Comparison of ENCODE assay signal across 1 cellular context in genomic region chr1:161201828-161202712, GRCh38.
TF ChIP-seq lines count a peak whose summit lies in the region.

TSS of gene NDUFS2 (plus strand) at chr1:161202367. CDS start at chr1:161202386, 19 bp downstream.

TF ChIP-seq in K562, 482 proteins besides CTCF, POLR2A, EP300 and RAD21 (continued from another document and continues in another):
- TF ChIP-seq BRF2 (IDR thresholded peaks at IDR 0.05; ENCODE audit: borderline replicate concordance, insufficient read depth, insufficient read length) = no peak
- 0 out of 2 replicates have a peak, but pooled peaks have one; percentile 39 for TF ChIP-seq ZNF584 (CRISPR knock-in tag; IDR thresholded peaks at IDR 0.05; ENCODE audit: low read depth)
- no peak for TF ChIP-seq ZNF232 (CRISPR knock-in tag; IDR thresholded peaks at IDR 0.05)
- TF ChIP-seq TSHZ1 (CRISPR knock-in tag; IDR thresholded peaks at IDR 0.05) = no peak
- 0 out of 2 replicates have a peak, but pooled peaks have one; percentile 52 for TF ChIP-seq NR2F6 (CRISPR knock-in tag; IDR thresholded peaks at IDR 0.05)
- TF ChIP-seq ZNF511 (CRISPR knock-in tag; IDR thresholded peaks at IDR 0.05) = peak; percentile 49
- TF ChIP-seq RB1 (IDR thresholded peaks at IDR 0.05; ENCODE audit: low read depth) = no peak
- peak; percentile 30; the same call in 1 of the 2 replicates for TF ChIP-seq SMARCE1 (IDR thresholded peaks at IDR 0.05)
- peak; percentile 51; the same call in 1 of the 2 replicates for TF ChIP-seq TOE1 (IDR thresholded peaks at IDR 0.05; ENCODE audit: borderline replicate concordance)
- TF ChIP-seq TOE1 (CRISPR knock-in tag; IDR thresholded peaks at IDR 0.05; ENCODE audit: borderline replicate concordance, low read depth) = no peak
- TF ChIP-seq POLR2AphosphoS2 (IDR thresholded peaks at IDR 0.05; ENCODE audit: low read length) = no peak
- no peak for TF ChIP-seq CBFB (CRISPR knock-in tag; IDR thresholded peaks at IDR 0.05)
- TF ChIP-seq ZNF785 (CRISPR knock-in tag; IDR thresholded peaks at IDR 0.05) = no peak
- TF ChIP-seq FOXJ2 (tag; IDR thresholded peaks at IDR 0.05) = peak; percentile 50; the same call in 1 of the 2 replicates
- TF ChIP-seq STAT5B (CRISPR knock-in tag; IDR thresholded peaks at IDR 0.05) = no peak
- no peak for TF ChIP-seq SNAPC5 (CRISPR knock-in tag; IDR thresholded peaks at IDR 0.05)
- TF ChIP-seq HCFC1 (IDR thresholded peaks at IDR 0.05; ENCODE audit: low read depth, low read length) = peak; percentile 96
- TF ChIP-seq PATZ1 (CRISPR knock-in tag; IDR thresholded peaks at IDR 0.05; ENCODE audit: borderline replicate concordance) = no peak
- peak; percentile 83; the same call in 1 of the 2 replicates for TF ChIP-seq PHF21A (IDR thresholded peaks at IDR 0.05; ENCODE audit: borderline replicate concordance, low read depth)
- no peak for TF ChIP-seq ZNF398 (CRISPR knock-in tag; IDR thresholded peaks at IDR 0.05)
- no peak for TF ChIP-seq HMGXB4 (CRISPR knock-in tag; IDR thresholded peaks at IDR 0.05)
- peak; percentile 79; the same call in 1 of the 2 replicates for TF ChIP-seq ARID4B (CRISPR knock-in tag; IDR thresholded peaks at IDR 0.05)
- TF ChIP-seq ZNF384 (IDR thresholded peaks at IDR 0.05; ENCODE audit: low read depth, low read length) = no peak
- 0 out of 2 replicates have a peak, but pooled peaks have one; percentile 22 for TF ChIP-seq XRCC5 (IDR thresholded peaks at IDR 0.05; ENCODE audit: low read depth, low read length)
- TF ChIP-seq HNRNPK (IDR thresholded peaks at IDR 0.05; ENCODE audit: low read depth, low read length, poor library complexity, severe bottlenecking) = no peak
- no peak for TF ChIP-seq TFE3 (CRISPR knock-in tag; IDR thresholded peaks at IDR 0.05)
- TF ChIP-seq RHOXF2B (CRISPR knock-in tag; conservative IDR thresholded peaks at IDR 0.05) = no peak
- no peak for TF ChIP-seq PRMT5 (CRISPR knock-in tag; IDR thresholded peaks at IDR 0.05)
- no peak; the same call in 1 of the 2 replicates for TF ChIP-seq RNF2 (IDR thresholded peaks at IDR 0.05)
- TF ChIP-seq ZNF583 (CRISPR knock-in tag; IDR thresholded peaks at IDR 0.05) = no peak
- no peak for TF ChIP-seq ZBTB34 (CRISPR knock-in tag; IDR thresholded peaks at IDR 0.05)
- TF ChIP-seq ATF3 (IDR thresholded peaks at IDR 0.05) = no peak
- no peak; the same call in 1 of the 2 replicates for TF ChIP-seq ATF3 (CRISPR knock-in tag; conservative IDR thresholded peaks at IDR 0.05)
- peak; percentile 31 for TF ChIP-seq SMAD1 (IDR thresholded peaks at IDR 0.05; ENCODE audit: low read depth, low read length, partially characterized antibody)
- TF ChIP-seq FOSL1 (tag; conservative IDR thresholded peaks at IDR 0.05) = 0 out of 2 replicates have a peak, but pooled peaks have one; percentile 20
- TF ChIP-seq ATF7 (IDR thresholded peaks at IDR 0.05) = peak; percentile 75
- no peak for TF ChIP-seq ZNF655 (CRISPR knock-in tag; IDR thresholded peaks at IDR 0.05)
